In genomic region chr2:28252308-28252707, GRCh38 we compare ENCODE assay signal across 9 cellular contexts.
DNase-seq lines count a peak whose midpoint lies in the region; ATAC-seq and TF ChIP-seq lines count a peak whose summit lies in the region.
"Had no signal": no experiment of that assay in that cellular context is flagged by ENCODE, and none has a peak within 500 bp of the region (broad histone marks: within the 10 kb centered on the region; RNA-seq: fewer than 3 reads in every experiment).

No MANE protein-coding gene starts in this region.

- H3K4me3 ChIP-seq in GM06990 (replicated peaks; ENCODE audit: low read depth, low read length): no peak overlapping the region

- ATAC-seq in GM19351 (IDR thresholded peaks at IDR 0.05; ENCODE audit: unreplicated experiment) (peak; percentile 81), HG03066 (IDR thresholded peaks at IDR 0.05; ENCODE audit: low read depth, unreplicated experiment) (peak; percentile 78)
- peak; percentile 91 for ATAC-seq in activated T-helper 17 cell treated with anti-CD3 and anti-CD28 coated beads, Interleukin-2, amount 50 U/mL, for 72 hours (replicated peaks)

- H3K4me1 Mint-ChIP-seq in activated T-helper 17 cell treated with anti-CD3 and anti-CD28 coated beads, Interleukin-2, amount 50 U/mL, for 72 hours: peaks cover 16% of the 10 kb centered on the region

- no peaks in the 10 kb centered on the region; the same call in 1 of the 2 replicates for H3K36me3 ChIP-seq in GM06990 (ENCODE audit: control insufficient read depth, insufficient read depth, low read length)

- TF ChIP-seq CTCF in GM06990 (IDR thresholded peaks at IDR 0.05; ENCODE audit: insufficient read depth, low read length, poor library complexity, severe bottlenecking): no peak

- H3K27me3 ChIP-seq in GM06990 (replicated peaks; ENCODE audit: control insufficient read depth, insufficient read depth, low read length): no peaks in the 10 kb centered on the region

- no peaks in the 10 kb centered on the region for H3K9me3 Mint-ChIP-seq in activated T-helper 17 cell treated with anti-CD3 and anti-CD28 coated beads, Interleukin-2, amount 50 U/mL, for 72 hours

- H3K27ac Mint-ChIP-seq in activated T-helper 17 cell treated with anti-CD3 and anti-CD28 coated beads, Interleukin-2, amount 50 U/mL, for 72 hours: peak overlapping the region; percentile 23

- H3K4me3 Mint-ChIP-seq in activated T-helper 17 cell treated with anti-CD3 and anti-CD28 coated beads, Interleukin-2, amount 50 U/mL, for 72 hours: peak overlapping the region; percentile 81

- peak; percentile 20 for DNase-seq in GM06990 (ENCODE audit: extremely low read depth, insufficient read length)
- no peak for DNase-seq in HPDE6-E6E7 (ENCODE audit: extremely low spot score)
- DNase-seq in NCI-H226: no peak
- DNase-seq in GM03348 (ENCODE audit: low spot score): no peak
- DNase-seq in COR-L47 (lab: John Stamatoyannopoulos, UW): no peak
- DNase-seq: Caco-2 had no signal

- H3K36me3 Mint-ChIP-seq in activated T-helper 17 cell treated with anti-CD3 and anti-CD28 coated beads, Interleukin-2, amount 50 U/mL, for 72 hours (ENCODE audit: low read depth): no peaks in the 10 kb centered on the region

- no peaks in the 10 kb centered on the region for H3K27me3 Mint-ChIP-seq in activated T-helper 17 cell treated with anti-CD3 and anti-CD28 coated beads, Interleukin-2, amount 50 U/mL, for 72 hours
